In the genomic region with DNA sequence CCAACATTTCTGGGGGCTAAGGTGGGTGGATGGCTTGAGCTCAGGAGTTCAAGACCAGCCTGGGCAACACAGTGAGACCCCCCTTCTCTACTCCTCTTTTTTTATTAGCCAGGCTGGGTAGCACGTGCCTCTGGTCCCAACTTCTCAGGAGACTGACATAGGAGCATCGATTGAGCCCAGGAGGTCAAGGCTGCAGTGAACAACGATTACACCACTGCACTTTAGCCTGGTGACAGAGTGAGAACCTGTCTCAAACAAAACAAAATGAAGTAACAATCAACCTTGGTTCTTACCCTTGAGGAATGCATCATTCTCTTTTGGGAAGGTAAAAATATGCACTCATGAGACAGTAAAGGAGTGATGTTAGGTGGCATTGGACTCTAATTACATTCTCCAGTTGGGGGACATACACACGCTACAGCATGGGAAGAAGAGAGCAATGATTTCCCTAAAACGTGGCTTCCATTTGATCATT, we compare ENCODE assay signal across 1 cellular context.
TF ChIP-seq lines count a peak whose summit lies in the region.

No MANE protein-coding gene starts in this region.

TF ChIP-seq in GM12878, 131 proteins besides CTCF, POLR2A, EP300 and RAD21:
- no peak for TF ChIP-seq MYB (IDR thresholded peaks at IDR 0.05; ENCODE audit: borderline replicate concordance, low read depth, low read length)
- TF ChIP-seq STAT3 (IDR thresholded peaks at IDR 0.05; ENCODE audit: low read depth, low read length), result no peak
- TF ChIP-seq JUND (IDR thresholded peaks at IDR 0.05; ENCODE audit: low read depth, low read length), result no peak
- 0 out of 2 replicates have a peak, but pooled peaks have one; percentile 23 for TF ChIP-seq MTA3 (IDR thresholded peaks at IDR 0.05; ENCODE audit: borderline replicate concordance, low read length)
- TF ChIP-seq, protein P1, sequence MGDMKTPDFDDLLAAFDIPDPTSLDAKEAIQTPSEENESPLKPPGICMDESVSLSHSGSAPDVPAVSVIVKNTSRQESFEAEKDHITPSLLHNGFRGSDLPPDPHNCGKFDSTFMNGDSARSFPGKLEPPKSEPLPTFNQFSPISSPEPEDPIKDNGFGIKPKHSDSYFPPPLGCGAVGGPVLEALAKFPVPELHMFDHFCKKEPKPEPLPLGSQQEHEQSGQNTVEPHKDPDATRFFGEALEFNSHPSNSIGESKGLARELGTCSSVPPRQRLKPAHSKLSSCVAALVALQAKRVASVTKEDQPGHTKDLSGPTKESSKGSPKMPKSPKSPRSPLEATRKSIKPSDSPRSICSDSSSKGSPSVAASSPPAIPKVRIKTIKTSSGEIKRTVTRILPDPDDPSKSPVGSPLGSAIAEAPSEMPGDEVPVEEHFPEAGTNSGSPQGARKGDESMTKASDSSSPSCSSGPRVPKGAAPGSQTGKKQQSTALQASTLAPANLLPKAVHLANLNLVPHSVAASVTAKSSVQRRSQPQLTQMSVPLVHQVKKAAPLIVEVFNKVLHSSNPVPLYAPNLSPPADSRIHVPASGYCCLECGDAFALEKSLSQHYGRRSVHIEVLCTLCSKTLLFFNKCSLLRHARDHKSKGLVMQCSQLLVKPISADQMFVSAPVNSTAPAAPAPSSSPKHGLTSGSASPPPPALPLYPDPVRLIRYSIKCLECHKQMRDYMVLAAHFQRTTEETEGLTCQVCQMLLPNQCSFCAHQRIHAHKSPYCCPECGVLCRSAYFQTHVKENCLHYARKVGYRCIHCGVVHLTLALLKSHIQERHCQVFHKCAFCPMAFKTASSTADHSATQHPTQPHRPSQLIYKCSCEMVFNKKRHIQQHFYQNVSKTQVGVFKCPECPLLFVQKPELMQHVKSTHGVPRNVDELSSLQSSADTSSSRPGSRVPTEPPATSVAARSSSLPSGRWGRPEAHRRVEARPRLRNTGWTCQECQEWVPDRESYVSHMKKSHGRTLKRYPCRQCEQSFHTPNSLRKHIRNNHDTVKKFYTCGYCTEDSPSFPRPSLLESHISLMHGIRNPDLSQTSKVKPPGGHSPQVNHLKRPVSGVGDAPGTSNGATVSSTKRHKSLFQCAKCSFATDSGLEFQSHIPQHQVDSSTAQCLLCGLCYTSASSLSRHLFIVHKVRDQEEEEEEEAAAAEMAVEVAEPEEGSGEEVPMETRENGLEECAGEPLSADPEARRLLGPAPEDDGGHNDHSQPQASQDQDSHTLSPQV (IDR thresholded peaks at IDR 0.05), result no peak
- TF ChIP-seq CBFB (IDR thresholded peaks at IDR 0.05; ENCODE audit: low read depth), result no peak
- TF ChIP-seq ZZZ3 (IDR thresholded peaks at IDR 0.05; ENCODE audit: control insufficient read depth, insufficient read length, low read depth), result no peak
- TF ChIP-seq ASH2L (IDR thresholded peaks at IDR 0.05; ENCODE audit: borderline replicate concordance, low read depth), result no peak
- TF ChIP-seq MTA2 (IDR thresholded peaks at IDR 0.05; ENCODE audit: low read depth), result no peak
